In the genomic region with DNA sequence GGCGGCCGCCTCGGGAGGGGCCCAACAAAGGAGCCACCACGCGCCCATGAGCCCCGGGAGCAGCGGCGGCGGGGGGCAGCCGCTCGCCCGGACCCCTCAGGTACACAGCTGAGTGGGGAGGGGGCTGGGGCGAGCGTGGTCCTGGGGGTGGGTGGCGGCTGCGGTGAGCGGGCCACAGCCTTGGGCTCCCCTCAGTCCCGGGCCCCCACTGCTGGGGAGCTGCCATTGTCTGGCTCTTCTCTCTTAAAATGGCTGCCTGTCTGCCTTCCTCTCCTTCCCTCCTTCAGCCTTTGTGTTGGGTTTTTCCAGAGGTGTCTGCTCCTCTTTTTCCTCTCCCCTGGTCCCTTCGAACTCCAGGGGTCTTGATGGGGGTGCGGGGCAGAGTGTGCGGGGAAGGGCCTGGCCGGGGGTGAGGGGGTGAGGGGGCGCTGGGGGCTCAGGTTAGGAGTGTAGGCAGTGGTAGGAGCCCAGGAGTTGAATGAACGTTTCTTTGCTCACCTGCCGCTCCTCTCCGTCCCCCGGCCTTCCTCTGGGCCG, we compare ENCODE assay signal across 2 cellular contexts.
TF ChIP-seq lines count a peak whose summit lies in the region.

No MANE protein-coding gene starts in this region.

TF ChIP-seq in IMR-90, 13 proteins besides CTCF, POLR2A, EP300 and RAD21:
- no peak for TF ChIP-seq RFX5 (IDR thresholded peaks at IDR 0.05; ENCODE audit: low read depth, low read length)
- TF ChIP-seq CEBPB (IDR thresholded peaks at IDR 0.05; ENCODE audit: low read depth, low read length) = no peak
- TF ChIP-seq SMC3 (IDR thresholded peaks at IDR 0.05; ENCODE audit: low read depth, low read length) = no peak
- no peak for TF ChIP-seq FOS (IDR thresholded peaks at IDR 0.05; ENCODE audit: low read depth, low read length)
- TF ChIP-seq ELK1 (IDR thresholded peaks at IDR 0.05; ENCODE audit: borderline replicate concordance, low read depth, low read length) = no peak
- no peak for TF ChIP-seq MAZ (IDR thresholded peaks at IDR 0.05; ENCODE audit: borderline replicate concordance, low read depth, low read length)
- no peak for TF ChIP-seq MXI1 (IDR thresholded peaks at IDR 0.05; ENCODE audit: borderline replicate concordance, low read depth, low read length)
- TF ChIP-seq BHLHE40 (IDR thresholded peaks at IDR 0.05; ENCODE audit: low read depth, low read length) = no peak
- no peak for TF ChIP-seq NFE2L2 (IDR thresholded peaks at IDR 0.05; ENCODE audit: low read depth, low read length)
- no peak for TF ChIP-seq CHD1 (IDR thresholded peaks at IDR 0.05; ENCODE audit: low read depth, low read length)
- TF ChIP-seq RCOR1 (IDR thresholded peaks at IDR 0.05; ENCODE audit: insufficient replicate concordance, low read length) = no peak
- TF ChIP-seq, protein P1, sequence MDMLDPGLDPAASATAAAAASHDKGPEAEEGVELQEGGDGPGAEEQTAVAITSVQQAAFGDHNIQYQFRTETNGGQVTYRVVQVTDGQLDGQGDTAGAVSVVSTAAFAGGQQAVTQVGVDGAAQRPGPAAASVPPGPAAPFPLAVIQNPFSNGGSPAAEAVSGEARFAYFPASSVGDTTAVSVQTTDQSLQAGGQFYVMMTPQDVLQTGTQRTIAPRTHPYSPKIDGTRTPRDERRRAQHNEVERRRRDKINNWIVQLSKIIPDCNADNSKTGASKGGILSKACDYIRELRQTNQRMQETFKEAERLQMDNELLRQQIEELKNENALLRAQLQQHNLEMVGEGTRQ (IDR thresholded peaks at IDR 0.05; ENCODE audit: low read depth, low read length) = no peak
- TF ChIP-seq MAFK (IDR thresholded peaks at IDR 0.05; ENCODE audit: low read depth, low read length) = no peak

TF ChIP-seq in neural cell, 6 proteins besides CTCF, POLR2A, EP300 and RAD21:
- TF ChIP-seq TAF1 (IDR thresholded peaks at IDR 0.05; ENCODE audit: low read depth) = no peak
- no peak for TF ChIP-seq SMC3 (conservative IDR thresholded peaks at IDR 0.05; ENCODE audit: poor library complexity)
- no peak for TF ChIP-seq REST (IDR thresholded peaks at IDR 0.05; ENCODE audit: borderline replicate concordance)
- no peak for TF ChIP-seq MXI1 (conservative IDR thresholded peaks at IDR 0.05; ENCODE audit: poor library complexity, severe bottlenecking)
- TF ChIP-seq EZH2 (IDR thresholded peaks at IDR 0.05; ENCODE audit: borderline replicate concordance, insufficient read depth, low read length, poor library complexity, severe bottlenecking) = no peak
- no peak for TF ChIP-seq POLR2AphosphoS5 (IDR thresholded peaks at IDR 0.05)
